In the genomic region with DNA sequence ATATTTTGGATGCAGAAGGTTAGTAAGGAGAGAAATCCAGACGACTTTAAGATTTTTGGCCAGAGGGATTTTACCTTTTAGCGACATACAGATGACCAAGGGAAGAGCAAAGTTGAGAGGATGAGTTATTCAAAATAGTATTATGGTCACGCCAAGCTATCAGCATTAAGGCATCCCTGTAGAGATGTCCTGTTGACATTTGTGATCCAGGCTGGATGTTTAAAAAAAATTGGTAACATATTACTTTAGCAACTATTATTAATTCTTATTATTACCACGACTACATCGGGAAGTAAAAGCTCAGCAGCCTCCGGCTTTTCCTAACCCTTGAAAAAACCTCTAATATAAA, we compare ENCODE assay signal across 8 cellular contexts. TPM values are rescaled to one million over a fixed set of nuclear protein-coding genes. Genes with fewer than 3 reads are reported as not detected.
A peak's percentile ranks its signal among the peaks of the same experiment; 100 is the strongest.
DNase-seq lines count a peak whose midpoint lies in the region; ATAC-seq and TF ChIP-seq lines count a peak whose summit lies in the region.

No MANE protein-coding gene starts in this region.

- peaks cover 36 to 47% (median 44%) of the 10 kb centered on the region in 3 donors for H3K4me1 Mint-ChIP-seq in CD8-positive, alpha-beta memory T cell

- peak; percentile 22 for ATAC-seq in GM21515 (IDR thresholded peaks at IDR 0.05; ENCODE audit: unreplicated experiment)

- no peaks in the 10 kb centered on the region for H3K36me3 ChIP-seq in CD8-positive, alpha-beta memory T cell (ENCODE audit: insufficient read depth, low read length)
- H3K36me3 ChIP-seq in HUES6 (ENCODE audit: control insufficient read depth, insufficient read depth, low read length) (peaks cover 13% of the 10 kb centered on the region; the same call in 1 of the 2 replicates), duodenal mucosa (ENCODE audit: control insufficient read depth in 1 of 2, insufficient read depth in 2 of 2, low read length in 2 of 2) (no peaks in the 10 kb centered on the region), parathyroid adenoma (ENCODE audit: control insufficient read depth, insufficient read depth, low read length) (no peaks in the 10 kb centered on the region)

- H3K27me3 ChIP-seq in CD8-positive, alpha-beta memory T cell (ENCODE audit: insufficient read depth, low read length, poor library complexity, severe bottlenecking), result no peaks in the 10 kb centered on the region
- H3K27me3 ChIP-seq in HUES6 (ENCODE audit: control insufficient read depth, insufficient read depth, low read length) (no peaks in the 10 kb centered on the region), duodenal mucosa (ENCODE audit: control insufficient read depth in 1 of 2, insufficient read depth in 2 of 2, low read length in 2 of 2) (no peaks in the 10 kb centered on the region), parathyroid adenoma (ENCODE audit: control insufficient read depth, insufficient read depth, low read length) (no peaks in the 10 kb centered on the region)

- peak overlapping the region; percentile 91 for H3K4me2 ChIP-seq in parathyroid adenoma (ENCODE audit: low read length)

- peak overlapping the region; percentile 58 for H2AFZ ChIP-seq in parathyroid adenoma

- no peak for DNase-seq in CD8-positive, alpha-beta memory T cell
- DNase-seq in AG08395 (ENCODE audit: low spot score), result no peak
- DNase-seq in stimulated activated CD4-positive, alpha-beta T cell treated with anti-CD3 and anti-CD28 coated beads, Interleukin-4, amount 100 ng/mL, for 1 hour, result no peak
- DNase-seq in COLO829 (ENCODE audit: low spot score), result no peak

- H3K4me1 ChIP-seq in CD8-positive, alpha-beta memory T cell (ENCODE audit: insufficient read depth, low read length), result peaks cover 14% of the 10 kb centered on the region
- H3K4me1 ChIP-seq in HUES6 (ENCODE audit: control insufficient read depth, insufficient read depth, low read length) (no peaks in the 10 kb centered on the region), duodenal mucosa (ENCODE audit: control insufficient read depth in 1 of 2, insufficient read depth in 2 of 2, low read length in 2 of 2) (peaks cover 21 to 28% of the 10 kb centered on the region in 2 donors), parathyroid adenoma (no peaks in the 10 kb centered on the region)

- peak overlapping the region; percentile 96 to 100 (median 98) for H3K27ac Mint-ChIP-seq in CD8-positive, alpha-beta memory T cell

- peak overlapping the region; percentile 94 for H3K27ac ChIP-seq in CD8-positive, alpha-beta memory T cell (ENCODE audit: low read depth, low read length)
- no peak overlapping the region for H3K27ac ChIP-seq in HUES6 (ENCODE audit: low read depth, low read length)
- H3K27ac ChIP-seq in duodenal mucosa (ENCODE audit: low read depth, low read length), result no peak overlapping the region
- H3K27ac ChIP-seq in parathyroid adenoma, result peak overlapping the region; percentile 85

- H3K9ac ChIP-seq in HUES6 (ENCODE audit: low read length), result peak overlapping the region; percentile 27
- no peak overlapping the region for H3K9ac ChIP-seq in duodenal mucosa (ENCODE audit: low read depth in 1 of 2, low read length in 2 of 2)
- no peak overlapping the region for H3K9ac ChIP-seq in parathyroid adenoma

- peak overlapping the region; percentile 90 for H3K4me3 ChIP-seq in CD8-positive, alpha-beta memory T cell (ENCODE audit: low read length)
- H3K4me3 ChIP-seq in HUES6 (ENCODE audit: low read depth, low read length), result peak overlapping the region; percentile 96
- peak overlapping the region; percentile 51 to 99 for H3K4me3 ChIP-seq in duodenal mucosa (ENCODE audit: low read depth in 1 of 2, low read length in 2 of 2)
- H3K4me3 ChIP-seq in parathyroid adenoma (ENCODE audit: low read depth, low read length), result peak overlapping the region; percentile 78

- CTCF ChIA-PET in CD8-positive, alpha-beta memory T cell (lab: Charles Lee), result interaction anchor here (0.6 to 1.6 kb wide), 4 partner anchors 13 to 62 kb away, joined by 3 read pairs; partner anchors contain the start of gene RPL34

- H3K9me3 Mint-ChIP-seq in CD8-positive, alpha-beta memory T cell, result no peaks in the 10 kb centered on the region

- peak overlapping the region; percentile 94 to 99 (median 98) for H3K4me3 Mint-ChIP-seq in CD8-positive, alpha-beta memory T cell

- H3K36me3 Mint-ChIP-seq in CD8-positive, alpha-beta memory T cell, result peaks cover 0 to 16% (median 9%) of the 10 kb centered on the region in 3 donors

- TF ChIP-seq CTCF in parathyroid adenoma (IDR thresholded peaks at IDR 0.05), result no peak

- H3K9me3 ChIP-seq in CD8-positive, alpha-beta memory T cell (ENCODE audit: low read length), result no peaks in the 10 kb centered on the region
- H3K9me3 ChIP-seq in HUES6 (ENCODE audit: control insufficient read depth, insufficient read depth, low read depth, low read length), result no peaks in the 10 kb centered on the region
- H3K9me3 ChIP-seq in duodenal mucosa (ENCODE audit: control insufficient read depth in 1 of 2, low read length in 2 of 2), result no peaks in the 10 kb centered on the region
- no peaks in the 10 kb centered on the region for H3K9me3 ChIP-seq in parathyroid adenoma (ENCODE audit: control insufficient read depth, low read length)

- peaks cover 0 to 2% of the 10 kb centered on the region in 2 donors for H3K27me3 Mint-ChIP-seq in CD8-positive, alpha-beta memory T cell

- POLR2A ChIA-PET in CD8-positive, alpha-beta memory T cell (lab: Charles Lee), result interaction anchor here (3.0 kb wide), 1 partner anchor 29 kb away, joined by 20 read pairs; the partner anchor contains the start of gene RPL34

- peaks cover 15% of the 10 kb centered on the region for H3K79me2 ChIP-seq in parathyroid adenoma

RNA-seq across cellular contexts. Expression of gene OSTC, which starts 0.6 kb away (rescaled TPM):
- 10 to 100 TPM; 90.8 to 93.1 TPM for total RNA-seq in CD8-positive, alpha-beta memory T cell
- 154 TPM for polyA plus RNA-seq in CD8-positive, alpha-beta memory T cell

RNA-seq across cellular contexts. Expression of gene RPL34, which starts 29.5 kb away (rescaled TPM):
- total RNA-seq in CD8-positive, alpha-beta memory T cell, result 1,000 to 10,000 TPM; 1,392 to 1,416 TPM
- polyA plus RNA-seq in CD8-positive, alpha-beta memory T cell, result 3,675 TPM

Comparison
In these comparisons a context has a peak if more than half of its experiments do, and no peak if none do; other contexts are left out.
1. H3K27ac ChIP-seq: peak in CD8-positive, alpha-beta memory T cell (single experiment) and parathyroid adenoma (single experiment); none in HUES6 (single experiment) and duodenal mucosa (single experiment).
2. Peak in every context shown above with its lines, with median percentiles within 50 percentile points of each other: H3K4me3 ChIP-seq.